Comparison of ENCODE assay signal across 8 cellular contexts in genomic region chr1:163069142-163069541, GRCh38. TPM values are rescaled to one million over a fixed set of nuclear protein-coding genes. Genes with fewer than 3 reads are reported as not detected.
DNase-seq lines count a peak whose midpoint lies in the region; ATAC-seq, FAIRE-seq and TF ChIP-seq lines count a peak whose summit lies in the region.

Gene RGS4 (plus strand): TSS chr1:163069361. CDS start chr1:163069485, 124 bp downstream.

- DNase-seq in HCT116 (ENCODE audit: low read depth, low spot score) (peak; percentile 54), SK-MEL-5 (ENCODE audit: low read depth, low spot score) (peak; percentile 67), foreskin melanocyte (peak; percentile 68), non-pigmented ciliary epithelial cell (ENCODE audit: low read depth) (peak; percentile 94), GM19239 (ENCODE audit: insufficient read length, low spot score) (no peak), GM10248 (ENCODE audit: extremely low spot score) (no peak)
- DNase-seq in stimulated activated naive B cell treated with anti-CD40 and anti-IgM and Interleukin-4, amounts not matched to agents 10 μg/mL and 1 μg/mL and 100 μg/mL, for 72 hours: no peak

- no peak for FAIRE-seq in GM19239 (lab: Jason Lieb, UNC)

- H3K36me3 ChIP-seq in HCT116 (ENCODE audit: control insufficient read depth in 1 of 2, insufficient read depth in 2 of 2, low read length in 2 of 2): no peaks in the 10 kb centered on the region

- H3K4me3 Mint-ChIP-seq in stimulated activated naive B cell treated with anti-CD40 and anti-IgM and Interleukin-4, amounts not matched to agents 10 μg/mL and 1 μg/mL and 100 μg/mL, for 72 hours: no peak within 1 kb of the TSS

- H3K4me2 ChIP-seq in HCT116 (ENCODE audit: low read length): peak within 1 kb of the TSS; percentile 57

- H3K4me1 Mint-ChIP-seq in stimulated activated naive B cell treated with anti-CD40 and anti-IgM and Interleukin-4, amounts not matched to agents 10 μg/mL and 1 μg/mL and 100 μg/mL, for 72 hours: peaks cover 0 to 3% of the 10 kb centered on the region in 2 donors

- no peak within 1 kb of the TSS for H3K27ac ChIP-seq in HCT116 (ENCODE audit: low read depth, low read length)

- in situ Hi-C loops in SK-MEL-5 (cut with HindIII; ENCODE audit: low pct_unique_long_range_greater_than_20kb, low sequenced_read_pairs): no loop called here

- H3K4me1 ChIP-seq in HCT116 (ENCODE audit: control insufficient read depth in 1 of 2, insufficient read depth in 2 of 2, low read length in 2 of 2): peaks cover 0 to 16% of the 10 kb centered on the region in 2 experiments; a peak in 3 of 4 replicates

- no peak for TF ChIP-seq POLR2A in HCT116 (IDR thresholded peaks at IDR 0.05; ENCODE audit: borderline replicate concordance, extremely low read depth, insufficient read depth, insufficient read length)

- H3K79me2 ChIP-seq in HCT116 (ENCODE audit: insufficient read depth, low read length): no peaks in the 10 kb centered on the region

- peak; percentile 76 for TF ChIP-seq RAD21 in HCT116 (IDR thresholded peaks at IDR 0.05; ENCODE audit: low read depth)

- no peaks in the 10 kb centered on the region for H3K36me3 Mint-ChIP-seq in stimulated activated naive B cell treated with anti-CD40 and anti-IgM and Interleukin-4, amounts not matched to agents 10 μg/mL and 1 μg/mL and 100 μg/mL, for 72 hours

- ATAC-seq in HCT116: peak; percentile 85
- ATAC-seq in stimulated activated naive B cell treated with anti-CD40 and anti-IgM and Interleukin-4, amounts not matched to agents 10 μg/mL and 1 μg/mL and 100 μg/mL, for 72 hours (replicated peaks): no peak
- ATAC-seq in GM19397 (IDR thresholded peaks at IDR 0.05; ENCODE audit: unreplicated experiment): no peak

- peaks cover 30% of the 10 kb centered on the region for H3K27me3 ChIP-seq in HCT116 (ENCODE audit: insufficient read depth, low read length)

- CTCF ChIA-PET in HCT116 (lab: Charles Lee) (interaction anchor here (0.9 to 2.0 kb wide), 4 partner anchors 12 to 246 kb away, joined by 3 to 12 read pairs (median 4); no protein-coding TSS in a partner anchor), GM10248 (lab: Yijun Ruan, JAX) (interaction anchor here (0.8 to 5.6 kb wide), 3 partner anchors 9 to 247 kb away, joined by 3 to 62 read pairs (median 4); no protein-coding TSS in a partner anchor)

- peak within 1 kb of the TSS in 1 of 2 experiments; percentile 12; a peak in 1 of 4 replicates for H3K4me3 ChIP-seq in HCT116 (replicated peaks in 1 of 2; ENCODE audit: low read depth in 1 of 2, low read length in 2 of 2)

- TF ChIP-seq CTCF in HCT116 (IDR thresholded peaks at IDR 0.05 in 2 of 3, conservative IDR thresholded peaks at IDR 0.05 in 1 of 3; ENCODE audit: borderline replicate concordance in 1 of 3, insufficient read depth in 1 of 3, low read depth in 2 of 3, low read length in 2 of 3): peak; percentile 27 to 85 (median 43); a peak in 4 of 6 replicates
- no peak for TF ChIP-seq CTCF in GM10248 (IDR thresholded peaks at IDR 0.05; ENCODE audit: control extremely low read depth, extremely low read depth, low read depth, missing control alignments)

- H3K27ac Mint-ChIP-seq in stimulated activated naive B cell treated with anti-CD40 and anti-IgM and Interleukin-4, amounts not matched to agents 10 μg/mL and 1 μg/mL and 100 μg/mL, for 72 hours: no peak within 1 kb of the TSS

- intact Hi-C loops in HCT116 (cut with micrococcal nuclease): loop anchor here (1.0 kb wide), 1 partner anchor 191 kb away; no protein-coding TSS in a partner anchor

- RAD21 ChIA-PET in HCT116 (lab: Charles Lee; ENCODE audit: low non-redundant PET in 1 of 2, low total read pairs in 2 of 2, uncharacterized antibody in 2 of 2, unreplicated experiment in 2 of 2): interaction anchor here in 1 of 2 experiments (1.6 kb wide), 1 partner anchor 191 kb away, joined by 4 read pairs; no protein-coding TSS in a partner anchor

- POLR2A ChIA-PET in HCT116 (lab: Charles Lee): no interaction called here
- POLR2A ChIA-PET in GM10248 (lab: Yijun Ruan, JAX): interaction anchor here (0.7 kb wide), 1 partner anchor 717 kb away, joined by 3 read pairs; no protein-coding TSS in a partner anchor

- H3K9me3 Mint-ChIP-seq in stimulated activated naive B cell treated with anti-CD40 and anti-IgM and Interleukin-4, amounts not matched to agents 10 μg/mL and 1 μg/mL and 100 μg/mL, for 72 hours: no peaks in the 10 kb centered on the region

- H3K27me3 Mint-ChIP-seq in stimulated activated naive B cell treated with anti-CD40 and anti-IgM and Interleukin-4, amounts not matched to agents 10 μg/mL and 1 μg/mL and 100 μg/mL, for 72 hours: peaks cover 15 to 35% of the 10 kb centered on the region in 2 donors

- H3K9me3 ChIP-seq in HCT116 (ENCODE audit: control insufficient read depth in 1 of 2, insufficient read depth in 1 of 2, low read depth in 1 of 2, low read length in 2 of 2): no peaks in the 10 kb centered on the region

- no peaks in the 10 kb centered on the region for H4K20me1 ChIP-seq in HCT116 (ENCODE audit: insufficient read depth)

- H3K9ac ChIP-seq in HCT116 (ENCODE audit: low read length): no peak within 1 kb of the TSS

- peak within 1 kb of the TSS; percentile 56 for H2AFZ ChIP-seq in HCT116 (ENCODE audit: low read depth, low read length, poor library complexity, severe bottlenecking)

- BruUV-seq in HCT116 (replicated peaks; lab: Mats Ljungman, UMichigan): no TSS peak

- H3K9me2 ChIP-seq in HCT116 (ENCODE audit: insufficient read depth): no peaks in the 10 kb centered on the region

TF ChIP-seq in HCT116, 20 proteins besides CTCF, POLR2A, EP300 and RAD21:
- TF ChIP-seq, protein P1, sequence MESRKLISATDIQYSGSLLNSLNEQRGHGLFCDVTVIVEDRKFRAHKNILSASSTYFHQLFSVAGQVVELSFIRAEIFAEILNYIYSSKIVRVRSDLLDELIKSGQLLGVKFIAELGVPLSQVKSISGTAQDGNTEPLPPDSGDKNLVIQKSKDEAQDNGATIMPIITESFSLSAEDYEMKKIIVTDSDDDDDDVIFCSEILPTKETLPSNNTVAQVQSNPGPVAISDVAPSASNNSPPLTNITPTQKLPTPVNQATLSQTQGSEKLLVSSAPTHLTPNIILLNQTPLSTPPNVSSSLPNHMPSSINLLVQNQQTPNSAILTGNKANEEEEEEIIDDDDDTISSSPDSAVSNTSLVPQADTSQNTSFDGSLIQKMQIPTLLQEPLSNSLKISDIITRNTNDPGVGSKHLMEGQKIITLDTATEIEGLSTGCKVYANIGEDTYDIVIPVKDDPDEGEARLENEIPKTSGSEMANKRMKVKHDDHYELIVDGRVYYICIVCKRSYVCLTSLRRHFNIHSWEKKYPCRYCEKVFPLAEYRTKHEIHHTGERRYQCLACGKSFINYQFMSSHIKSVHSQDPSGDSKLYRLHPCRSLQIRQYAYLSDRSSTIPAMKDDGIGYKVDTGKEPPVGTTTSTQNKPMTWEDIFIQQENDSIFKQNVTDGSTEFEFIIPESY (IDR thresholded peaks at IDR 0.05; ENCODE audit: extremely low read depth, insufficient replicate concordance, low read length): no peak
- TF ChIP-seq YY1 (IDR thresholded peaks at IDR 0.05; ENCODE audit: extremely low read depth, insufficient replicate concordance, low read depth, low read length): no peak

RNA-seq across cellular contexts. Expression of gene RGS4, which starts in this region (rescaled TPM):
- total RNA-seq in HCT116 (2021; ENCODE audit: unreplicated experiment): not detected
- not detected in 2 replicates for polyA plus RNA-seq in HCT116 (2012)
- total RNA-seq in SK-MEL-5 (2014; rRNA removed; shearing (Covaris generic)): not detected in 2 replicates
- polyA plus RNA-seq in SK-MEL-5 (2015; cell fraction: cytosol; rRNA removed): 0.47 TPM in 1 of 2 replicates, not detected in the other
- not detected in 2 replicates for polyA plus RNA-seq in SK-MEL-5 (2015; cell fraction: nucleus; rRNA removed)

Comparison
In these comparisons a context has a peak if more than half of its experiments do, and no peak if none do; other contexts are left out.
1. Peak in DNase-seq, ATAC-seq and H3K4me2 ChIP-seq in HCT116; RNA of the gene not detected or under 1 TPM.
2. Peak in DNase-seq in SK-MEL-5; RNA of the gene not detected or under 1 TPM.
3. DNase-seq: peak in foreskin melanocyte (single experiment) and non-pigmented ciliary epithelial cell (single experiment); none in GM19239 (single experiment), GM10248 (single experiment) and stimulated activated naive B cell treated with anti-CD40 and anti-IgM and Interleukin-4, amounts not matched to agents 10 μg/mL and 1 μg/mL and 100 μg/mL, for 72 hours (single experiment).